In genomic region chr11:73323464-73323863, GRCh38 we compare ENCODE assay signal across 8 cellular contexts.
DNase-seq lines count a peak whose midpoint lies in the region; ATAC-seq and TF ChIP-seq lines count a peak whose summit lies in the region.

No MANE protein-coding gene starts in this region.

- H3K4me3 ChIP-seq in HEK293 (ENCODE audit: low read depth, low read length) = no peak overlapping the region

- peaks cover 0 to 4% of the 10 kb centered on the region in 2 experiments; a peak in 1 of 3 replicates for H3K36me3 ChIP-seq in HEK293 (ENCODE audit: control insufficient read depth in 2 of 2, insufficient read depth in 1 of 2, low read length in 2 of 2)

- peaks cover 50% of the 10 kb centered on the region for H3K36me3 Mint-ChIP-seq in stimulated activated memory B cell treated with anti-CD40 and anti-IgM and Interleukin-4, amounts not matched to agents 10 μg/mL and 1 μg/mL and 100 μg/mL, for 72 hours

- H3K9me3 ChIP-seq in HEK293 (ENCODE audit: control insufficient read depth, insufficient read depth, low read depth, low read length) = no peaks in the 10 kb centered on the region

- peaks cover 5% of the 10 kb centered on the region; the same call in 1 of the 2 replicates for H3K4me1 ChIP-seq in HEK293 (ENCODE audit: control insufficient read depth, insufficient read depth, low read length)

- H3K9me3 Mint-ChIP-seq in stimulated activated memory B cell treated with anti-CD40 and anti-IgM and Interleukin-4, amounts not matched to agents 10 μg/mL and 1 μg/mL and 100 μg/mL, for 72 hours = no peaks in the 10 kb centered on the region

- no peak for ATAC-seq in stimulated activated memory B cell treated with anti-CD40 and anti-IgM and Interleukin-4, amounts not matched to agents 10 μg/mL and 1 μg/mL and 100 μg/mL, for 72 hours
- no peak for ATAC-seq in GM21515 (IDR thresholded peaks at IDR 0.05; ENCODE audit: unreplicated experiment)

- H3K27me3 Mint-ChIP-seq in stimulated activated memory B cell treated with anti-CD40 and anti-IgM and Interleukin-4, amounts not matched to agents 10 μg/mL and 1 μg/mL and 100 μg/mL, for 72 hours = no peaks in the 10 kb centered on the region

- TF ChIP-seq CTCF in HEK293 (tag by site-specific recombination; IDR thresholded peaks at IDR 0.05) = no peak

- H3K27ac ChIP-seq in HEK293 (ENCODE audit: extremely low read depth, low read depth, low read length) (no peak overlapping the region), cingulate gyrus (ENCODE audit: low read depth, low read length) (peak overlapping the region; percentile 83)

- CTCF ChIA-PET in HEK293 (lab: Yijun Ruan, JAX) = interaction anchor here (0.6 to 4.1 kb wide), 5 partner anchors 11 to 28 kb away, joined by 4 to 17 read pairs (median 9); partner anchors contain the start of gene ARHGEF17

- H3K27ac Mint-ChIP-seq in stimulated activated memory B cell treated with anti-CD40 and anti-IgM and Interleukin-4, amounts not matched to agents 10 μg/mL and 1 μg/mL and 100 μg/mL, for 72 hours = peak overlapping the region; percentile 95

- POLR2A ChIA-PET in HEK293 (lab: Yijun Ruan, JAX) = interaction anchor here (1.1 to 2.2 kb wide), 3 partner anchors 9 to 16 kb away, joined by 3 to 18 read pairs (median 7); no protein-coding TSS in a partner anchor

- DNase-seq in left kidney (ENCODE audit: low read depth, low spot score) = peak; percentile 90
- no peak for DNase-seq in NCI-H1092 treated with DMSO at 0.1 percent for 48 hours (lab: John Stamatoyannopoulos, UW)
- no peak for DNase-seq in stimulated activated CD8-positive, alpha-beta memory T cell treated with anti-CD3 and anti-CD28 coated beads, Interleukin-4, amount 100 ng/mL, for 48 hours
- DNase-seq in activated CD4-positive, alpha-beta T cell treated with anti-CD3 and anti-CD28 coated beads for 48 hours = no peak

- H3K4me3 Mint-ChIP-seq in stimulated activated memory B cell treated with anti-CD40 and anti-IgM and Interleukin-4, amounts not matched to agents 10 μg/mL and 1 μg/mL and 100 μg/mL, for 72 hours = no peak overlapping the region

- peaks cover 83% of the 10 kb centered on the region for H3K4me1 Mint-ChIP-seq in stimulated activated memory B cell treated with anti-CD40 and anti-IgM and Interleukin-4, amounts not matched to agents 10 μg/mL and 1 μg/mL and 100 μg/mL, for 72 hours

TF ChIP-seq in HEK293, 187 proteins besides CTCF, POLR2A, EP300 and RAD21:
- TF ChIP-seq ZBTB1 (tag by site-specific recombination; IDR thresholded peaks at IDR 0.05) (no peak), ZNF558 (tag by site-specific recombination; IDR thresholded peaks at IDR 0.05) (no peak), ZNF521 (tag by site-specific recombination; IDR thresholded peaks at IDR 0.05) (no peak), ZNF701 (tag by site-specific recombination; IDR thresholded peaks at IDR 0.05) (no peak), ZFHX2 (tag by site-specific recombination; conservative IDR thresholded peaks at IDR 0.05) (peak; percentile 29), ZNF664 (tag by site-specific recombination; IDR thresholded peaks at IDR 0.05) (no peak), TCF7L2 (IDR thresholded peaks at IDR 0.05; ENCODE audit: borderline replicate concordance, low read depth, low read length) (no peak), EGR2 (tag by site-specific recombination; IDR thresholded peaks at IDR 0.05; ENCODE audit: low read depth) (0 out of 2 replicates have a peak, but pooled peaks have one; percentile 7), ZBTB6 (tag by site-specific recombination; IDR thresholded peaks at IDR 0.05) (no peak), ZFP3 (tag by site-specific recombination; IDR thresholded peaks at IDR 0.05; ENCODE audit: low read depth) (no peak), SP2 (tag by site-specific recombination; IDR thresholded peaks at IDR 0.05) (peak; percentile 21; the same call in 1 of the 2 replicates), ZNF146 (tag by site-specific recombination; IDR thresholded peaks at IDR 0.05) (no peak)
TF ChIP-seq in HEK293: peak in this region for 3.
